Comparison of ENCODE assay signal across 10 cellular contexts in genomic region chr1:54402896-54403295, GRCh38. TPM values are rescaled to one million over a fixed set of nuclear protein-coding genes. Genes with fewer than 3 reads are reported as not detected.
DNase-seq lines count a peak whose midpoint lies in the region; ATAC-seq and TF ChIP-seq lines count a peak whose summit lies in the region.
"Had no signal": no experiment of that assay in that cellular context is flagged by ENCODE, and none has a peak within 500 bp of the region (broad histone marks: within the 10 kb centered on the region; RNA-seq: fewer than 3 reads in every experiment).

No MANE protein-coding gene starts in this region.

- no peak overlapping the region for H3K9ac ChIP-seq in HUES6 (ENCODE audit: low read length)

- peak overlapping the region; percentile 85 for H3K4me3 Mint-ChIP-seq in CD8-positive, alpha-beta T cell
- H3K4me3 Mint-ChIP-seq in dendritic cell treated with granulocyte-macrophage colony-stimulating factor and Interleukin-4, amounts not matched to agents 40 ng/mL and 50 ng/mL, for 4 days: no peak overlapping the region
- H3K4me3 Mint-ChIP-seq in neural crest cell: peak overlapping the region; percentile 93

- H3K27ac ChIP-seq in CD8-positive, alpha-beta T cell (ENCODE audit: low read depth, low read length): no peak overlapping the region
- no peak overlapping the region for H3K27ac ChIP-seq in HUES6 (ENCODE audit: low read depth, low read length)

- peaks cover 67% of the 10 kb centered on the region for H3K4me1 Mint-ChIP-seq in CD8-positive, alpha-beta T cell (ENCODE audit: low read depth)
- peaks cover 40% of the 10 kb centered on the region for H3K4me1 Mint-ChIP-seq in dendritic cell treated with granulocyte-macrophage colony-stimulating factor and Interleukin-4, amounts not matched to agents 40 ng/mL and 50 ng/mL, for 4 days (ENCODE audit: low read depth)
- peaks cover 59% of the 10 kb centered on the region for H3K4me1 Mint-ChIP-seq in neural crest cell

- peaks cover 53% of the 10 kb centered on the region for H3K4me1 ChIP-seq in CD8-positive, alpha-beta T cell (ENCODE audit: insufficient read depth, low read length)
- H3K4me1 ChIP-seq in HUES6 (ENCODE audit: control insufficient read depth, insufficient read depth, low read length): peaks cover 26% of the 10 kb centered on the region

- H3K27me3 Mint-ChIP-seq in CD8-positive, alpha-beta T cell (ENCODE audit: low read depth): no peaks in the 10 kb centered on the region
- H3K27me3 Mint-ChIP-seq in dendritic cell treated with granulocyte-macrophage colony-stimulating factor and Interleukin-4, amounts not matched to agents 40 ng/mL and 50 ng/mL, for 4 days: no peaks in the 10 kb centered on the region
- no peaks in the 10 kb centered on the region for H3K27me3 Mint-ChIP-seq in neural crest cell (ENCODE audit: low read depth)

- no peak for DNase-seq in CD8-positive, alpha-beta T cell
- DNase-seq in neural crest cell (ENCODE audit: low read depth, low spot score) (no peak), NCI-H187 treated with DMSO at 0.1 percent for 48 hours (lab: John Stamatoyannopoulos, UW) (no peak), MV-4-11 (lab: John Stamatoyannopoulos, UW) (no peak)
- DNase-seq: NCI-H2081, nucleus accumbens had no signal

- H3K27ac Mint-ChIP-seq in CD8-positive, alpha-beta T cell: peak overlapping the region; percentile 63
- peak overlapping the region; percentile 7 for H3K27ac Mint-ChIP-seq in dendritic cell treated with granulocyte-macrophage colony-stimulating factor and Interleukin-4, amounts not matched to agents 40 ng/mL and 50 ng/mL, for 4 days
- no peak overlapping the region for H3K27ac Mint-ChIP-seq in neural crest cell (ENCODE audit: unreplicated experiment)

- intact Hi-C loops in CD8-positive, alpha-beta T cell (cut with DNase I, micrococcal nuclease): loop anchor here in 1 of 2 experiments (5.0 to 10.0 kb wide), 4 partner anchors 126 to 1388 kb away; partner anchors contain the start of genes USP24 and YIPF1
- intact Hi-C loops in dendritic cell treated with granulocyte-macrophage colony-stimulating factor and Interleukin-4, amounts not matched to agents 40 ng/mL and 50 ng/mL, for 4 days (cut with micrococcal nuclease): no loop called here

- POLR2A ChIA-PET in CD8-positive, alpha-beta T cell (lab: Charles Lee): interaction anchor here (1.8 kb wide), 1 partner anchor 87 kb away, joined by 5 read pairs; no protein-coding TSS in a partner anchor

- ATAC-seq in CD8-positive, alpha-beta T cell: no peak
- ATAC-seq in HG02588 (IDR thresholded peaks at IDR 0.05; ENCODE audit: unreplicated experiment) (no peak), HG02970 (IDR thresholded peaks at IDR 0.05; ENCODE audit: low FRiP score, unreplicated experiment) (no peak)

- CTCF ChIA-PET in CD8-positive, alpha-beta T cell (lab: Charles Lee): interaction anchor here (1.0 to 1.3 kb wide), 3 partner anchors 8 to 277 kb away, joined by 3 to 6 read pairs (median 3); no protein-coding TSS in a partner anchor

- no peak for TF ChIP-seq CTCF in CD8-positive, alpha-beta T cell (IDR thresholded peaks at IDR 0.05)
- TF ChIP-seq CTCF in neural crest cell (conservative IDR thresholded peaks at IDR 0.05): no peak

- H3K36me3 ChIP-seq in CD8-positive, alpha-beta T cell (ENCODE audit: insufficient read depth, low read length): peaks cover 41% of the 10 kb centered on the region
- H3K36me3 ChIP-seq in HUES6 (ENCODE audit: control insufficient read depth, insufficient read depth, low read length): peaks cover 55% of the 10 kb centered on the region

- H3K9me3 ChIP-seq in CD8-positive, alpha-beta T cell (ENCODE audit: low read length): no peaks in the 10 kb centered on the region
- H3K9me3 ChIP-seq in HUES6 (ENCODE audit: control insufficient read depth, insufficient read depth, low read depth, low read length): no peaks in the 10 kb centered on the region

- peaks cover 60% of the 10 kb centered on the region for H3K36me3 Mint-ChIP-seq in CD8-positive, alpha-beta T cell
- H3K36me3 Mint-ChIP-seq in dendritic cell treated with granulocyte-macrophage colony-stimulating factor and Interleukin-4, amounts not matched to agents 40 ng/mL and 50 ng/mL, for 4 days (ENCODE audit: low read depth): peaks cover 67% of the 10 kb centered on the region
- peaks cover 43% of the 10 kb centered on the region for H3K36me3 Mint-ChIP-seq in neural crest cell (ENCODE audit: low read depth)

- H3K4me3 ChIP-seq in CD8-positive, alpha-beta T cell (ENCODE audit: low read depth, low read length): no peak overlapping the region
- peak overlapping the region; percentile 91; the same call in 1 of the 2 replicates for H3K4me3 ChIP-seq in HUES6 (ENCODE audit: low read depth, low read length)

- no peaks in the 10 kb centered on the region for H3K9me3 Mint-ChIP-seq in CD8-positive, alpha-beta T cell
- no peaks in the 10 kb centered on the region for H3K9me3 Mint-ChIP-seq in dendritic cell treated with granulocyte-macrophage colony-stimulating factor and Interleukin-4, amounts not matched to agents 40 ng/mL and 50 ng/mL, for 4 days
- no peaks in the 10 kb centered on the region for H3K9me3 Mint-ChIP-seq in neural crest cell

- no peaks in the 10 kb centered on the region for H3K27me3 ChIP-seq in CD8-positive, alpha-beta T cell (ENCODE audit: insufficient read depth, low read length)
- H3K27me3 ChIP-seq in HUES6 (ENCODE audit: control insufficient read depth, insufficient read depth, low read length): no peaks in the 10 kb centered on the region

RNA-seq across cellular contexts. Expression of gene SSBP3, which starts 3.3 kb away (rescaled TPM):
- 10 to 100 TPM; 41.5 to 47.7 TPM for total RNA-seq in CD8-positive, alpha-beta T cell
- 94.3 and 99.0 TPM in 2 replicates for total RNA-seq in neural crest cell
